ENCODE assay signal across 12 cellular contexts in genomic region chr10:45308707-45309106, GRCh38. TPM values are rescaled to one million over a fixed set of nuclear protein-coding genes. Genes with fewer than 3 reads are reported as not detected.
DNase-seq lines count a peak whose midpoint lies in the region; ATAC-seq, FAIRE-seq and TF ChIP-seq lines count a peak whose summit lies in the region.
"Had no signal": no experiment of that assay in that cellular context is flagged by ENCODE, and none has a peak within 500 bp of the region (broad histone marks: within the 10 kb centered on the region; RNA-seq: fewer than 3 reads in every experiment).

No MANE protein-coding gene starts in this region.

- H3K9me3 Mint-ChIP-seq in CD14-positive monocyte, result peaks cover 0 to 14% (median 9%) of the 10 kb centered on the region in 7 donors
- H3K9me3 Mint-ChIP-seq: neural crest cell had no signal

- ATAC-seq in GM18868 (IDR thresholded peaks at IDR 0.05; ENCODE audit: unreplicated experiment), result peak; percentile 47

- peaks cover 6% of the 10 kb centered on the region for H3K4me1 Mint-ChIP-seq in CD14-positive monocyte
- H3K4me1 Mint-ChIP-seq: CD8-positive, alpha-beta memory T cell; neural crest cell had no signal

- FAIRE-seq in RCC 7860 (lab: Jason Lieb, UNC), result no peak
- FAIRE-seq: astrocyte had no signal

- H3K4me3 Mint-ChIP-seq in CD14-positive monocyte, result no peak overlapping the region
- H3K4me3 Mint-ChIP-seq: CD8-positive, alpha-beta memory T cell; neural crest cell had no signal

- peaks cover 2 to 4% (median 3%) of the 10 kb centered on the region in 3 donors for H3K27me3 Mint-ChIP-seq in CD14-positive monocyte (ENCODE audit: low read depth in 3 of 3)

- intact Hi-C loops in CD14-positive monocyte (cut with micrococcal nuclease), result no loop called here

- TF ChIP-seq CTCF in CD14-positive monocyte (IDR thresholded peaks at IDR 0.05) (peak; percentile 44), epithelial cell of proximal tubule (conservative IDR thresholded peaks at IDR 0.05; ENCODE audit: low read depth, low read length) (peak; percentile 43)

- DNase-seq in CD14-positive monocyte (ENCODE audit: low spot score) (no peak), NCI-H1105 treated with DMSO at 0.1 percent for 48 hours (lab: John Stamatoyannopoulos, UW) (peak; percentile 12), epithelial cell of proximal tubule (ENCODE audit: low read depth) (no peak), NCI-H187 treated with DMSO at 0.1 percent for 48 hours (lab: John Stamatoyannopoulos, UW) (no peak), RCC 7860 (ENCODE audit: low spot score) (no peak), NCI-H1092 treated with DMSO at 0.1 percent for 48 hours (lab: John Stamatoyannopoulos, UW) (no peak), iPS-NIHi7 (ENCODE audit: extremely low spot score) (no peak)

- H3K27ac Mint-ChIP-seq in CD14-positive monocyte, result no peak overlapping the region
- H3K27ac Mint-ChIP-seq: CD8-positive, alpha-beta memory T cell had no signal

- no peak overlapping the region for H3K4me3 ChIP-seq in epithelial cell of proximal tubule (ENCODE audit: low read depth, low read length)

- no peaks in the 10 kb centered on the region for H3K36me3 Mint-ChIP-seq in CD14-positive monocyte

RNA-seq across cellular contexts. Expression of gene OR13A1, which starts 6.7 kb away (rescaled TPM):
- polyA plus RNA-seq in CD14-positive monocyte, result under 1 TPM in 1 of 2 donors, not detected in 1; 0.14 TPM
- total RNA-seq in epithelial cell of proximal tubule, result not detected in 2 replicates
- total RNA-seq: astrocyte; CD8-positive, alpha-beta memory T cell; glomerular endothelial cell had no signal
